In the genomic region with DNA sequence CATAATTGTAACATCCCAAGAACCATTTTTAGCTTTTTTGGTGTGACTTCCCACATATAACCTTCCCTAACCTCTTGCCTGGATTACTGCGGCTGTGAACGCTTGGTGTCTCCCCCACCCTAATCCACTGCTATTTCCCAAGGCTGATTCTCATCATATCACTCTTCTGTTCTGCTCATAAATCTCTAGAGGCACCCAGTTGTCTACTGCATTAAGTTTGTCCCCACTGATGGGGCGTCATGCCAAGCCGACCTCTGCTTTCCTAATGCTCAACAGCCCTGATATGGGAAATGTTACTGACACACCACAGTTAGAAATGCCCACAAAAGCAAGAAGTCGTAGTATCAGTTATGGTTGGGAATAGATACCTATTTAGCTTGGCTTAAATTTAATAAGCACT, we compare ENCODE assay signal across 30 cellular contexts. TPM values are rescaled to one million over a fixed set of nuclear protein-coding genes. Genes with fewer than 3 reads are reported as not detected.
"Had no signal": no experiment of that assay in that cellular context is flagged by ENCODE, and none has a peak within 500 bp of the region (broad histone marks: within the 10 kb centered on the region; RNA-seq: fewer than 3 reads in every experiment).

No MANE protein-coding gene starts in this region.

- H3K4me3 Mint-ChIP-seq: naive thymus-derived CD4-positive, alpha-beta T cell; natural killer cell; nephron; neural progenitor cell; stimulated activated memory B cell treated with anti-CD40 and anti-IgM and Interleukin-4, amounts not matched to agents 10 μg/mL and 1 μg/mL and 100 μg/mL, for 72 hours; stimulated activated naive CD8-positive, alpha-beta T cell treated with anti-CD3 and anti-CD28 coated beads, Interleukin-15, amount 100 ng/mL, for 72 hours had no signal

- H3K36me3 Mint-ChIP-seq: naive thymus-derived CD4-positive, alpha-beta T cell; natural killer cell; neural progenitor cell; stimulated activated memory B cell treated with anti-CD40 and anti-IgM and Interleukin-4, amounts not matched to agents 10 μg/mL and 1 μg/mL and 100 μg/mL, for 72 hours had no signal

- H3K4me2 ChIP-seq: neural progenitor cell, smooth muscle cell had no signal

- H3K9me3 ChIP-seq: ovary, right lobe of liver, sigmoid colon, spleen, suprapubic skin, testis, tibial artery, transverse colon, upper lobe of left lung, vagina had no signal

- H3K27me3 ChIP-seq: neural progenitor cell, ovary, right lobe of liver, sigmoid colon, spleen, suprapubic skin, testis, tibial artery, transverse colon, upper lobe of left lung, vagina had no signal

- H3K9me3 Mint-ChIP-seq: natural killer cell; stimulated activated memory B cell treated with anti-CD40 and anti-IgM and Interleukin-4, amounts not matched to agents 10 μg/mL and 1 μg/mL and 100 μg/mL, for 72 hours; stimulated activated naive CD8-positive, alpha-beta T cell treated with anti-CD3 and anti-CD28 coated beads, Interleukin-15, amount 100 ng/mL, for 72 hours had no signal

- H2AFZ ChIP-seq: neural progenitor cell, parathyroid adenoma had no signal

- H3K79me2 ChIP-seq: parathyroid adenoma had no signal

- H3K27ac Mint-ChIP-seq: naive thymus-derived CD4-positive, alpha-beta T cell; natural killer cell; nephron; neural progenitor cell; progenitor cell of endocrine pancreas; stimulated activated memory B cell treated with anti-CD40 and anti-IgM and Interleukin-4, amounts not matched to agents 10 μg/mL and 1 μg/mL and 100 μg/mL, for 72 hours had no signal

- ATAC-seq: naive thymus-derived CD4-positive, alpha-beta T cell; natural killer cell; right lobe of liver; stimulated activated memory B cell treated with anti-CD40 and anti-IgM and Interleukin-4, amounts not matched to agents 10 μg/mL and 1 μg/mL and 100 μg/mL, for 72 hours; stimulated activated naive CD8-positive, alpha-beta T cell treated with anti-CD3 and anti-CD28 coated beads, Interleukin-15, amount 100 ng/mL, for 72 hours; stimulated activated naive CD8-positive, alpha-beta T cell treated with anti-CD3 and anti-CD28 coated beads, Interleukin-15, Interleukin-2, amounts not matched to agents 100 U/mL and 50 U/mL, for 24 hours had no signal

- H3K4me1 ChIP-seq: neural progenitor cell, parathyroid adenoma, right lobe of liver, spleen, suprapubic skin, testis, transverse colon, vagina had no signal

- H3K9ac ChIP-seq: neural progenitor cell, parathyroid adenoma had no signal

- H3K4me3 ChIP-seq: neural progenitor cell, ovary, right lobe of liver, sigmoid colon, skin epidermis, smooth muscle cell, spleen, suprapubic skin, testis, tibial artery, transverse colon, upper lobe of left lung, vagina had no signal

- DNase-seq: naive thymus-derived CD4-positive, alpha-beta T cell; natural killer cell; occipital lobe; ovary; posterior cingulate gyrus; right lobe of liver; sigmoid colon; spleen; stimulated activated CD4-positive, alpha-beta T cell treated with anti-CD3 and anti-CD28 coated beads, Interleukin-12 subunit alpha, Interleukin-12 subunit beta, amount 100 ng/mL, for 4 hours; stimulated activated CD4-positive, alpha-beta T cell treated with anti-CD3 and anti-CD28 coated beads, Interleukin-1b, Interleukin-23, amount 100 ng/mL, for 48 hours; stimulated activated CD4-positive, alpha-beta T cell treated with anti-CD3 and anti-CD28 coated beads, Interleukin-4, amount 100 ng/mL, for 1 hour; stimulated activated CD4-positive, alpha-beta T cell treated with anti-CD3 and anti-CD28 coated beads, Interleukin-4, amount 100 ng/mL, for 4 hours; stimulated activated CD8-positive, alpha-beta memory T cell treated with anti-CD3 and anti-CD28 coated beads, Interleukin-4, amount 100 ng/mL, for 48 hours; stimulated activated naive CD4-positive, alpha-beta T cell; stimulated activated naive CD8-positive, alpha-beta T cell treated with anti-CD3 and anti-CD28 coated beads, Interleukin-15, amount 100 ng/mL, for 72 hours; stimulated activated naive CD8-positive, alpha-beta T cell treated with anti-CD3 and anti-CD28 coated beads, Interleukin-15, Interleukin-2, amounts not matched to agents 100 U/mL and 50 U/mL, for 24 hours; substantia nigra; testis; tibial artery; transverse colon; upper lobe of left lung had no signal

- H3K27me3 Mint-ChIP-seq: stimulated activated naive CD8-positive, alpha-beta T cell treated with anti-CD3 and anti-CD28 coated beads, Interleukin-15, amount 100 ng/mL, for 72 hours had no signal

- H3K36me3 ChIP-seq: neural progenitor cell, ovary, right lobe of liver, suprapubic skin, transverse colon, upper lobe of left lung, vagina had no signal

- H3K4me1 Mint-ChIP-seq: neural progenitor cell; stimulated activated memory B cell treated with anti-CD40 and anti-IgM and Interleukin-4, amounts not matched to agents 10 μg/mL and 1 μg/mL and 100 μg/mL, for 72 hours; stimulated activated naive CD8-positive, alpha-beta T cell treated with anti-CD3 and anti-CD28 coated beads, Interleukin-15, amount 100 ng/mL, for 72 hours had no signal

- H3K27ac ChIP-seq: neural progenitor cell, ovary, parathyroid adenoma, right lobe of liver, sigmoid colon, skin epidermis, spleen, suprapubic skin, testis, transverse colon, upper lobe of left lung, vagina had no signal

RNA-seq across cellular contexts. Expression of a gene that starts 24.4 kb away (rescaled TPM):
- polyA plus RNA-seq: naive thymus-derived CD4-positive, alpha-beta T cell had no signal
